In genomic region chr20:43502021-43502420, GRCh38 we compare ENCODE assay signal across 2 cellular contexts. TPM values are rescaled to one million over a fixed set of nuclear protein-coding genes. Genes with fewer than 3 reads are reported as not detected.
"Had no signal": no experiment of that assay in that cellular context is flagged by ENCODE, and none has a peak within 500 bp of the region (broad histone marks: within the 10 kb centered on the region; RNA-seq: fewer than 3 reads in every experiment).

No MANE protein-coding gene starts in this region.

RNA-seq across cellular contexts. Expression of gene SGK2, which starts 56.8 kb away (rescaled TPM):
- total RNA-seq: occipital lobe, pulmonary artery endothelial cell had no signal
